ENCODE assay signal across 2 cellular contexts in the genomic region with DNA sequence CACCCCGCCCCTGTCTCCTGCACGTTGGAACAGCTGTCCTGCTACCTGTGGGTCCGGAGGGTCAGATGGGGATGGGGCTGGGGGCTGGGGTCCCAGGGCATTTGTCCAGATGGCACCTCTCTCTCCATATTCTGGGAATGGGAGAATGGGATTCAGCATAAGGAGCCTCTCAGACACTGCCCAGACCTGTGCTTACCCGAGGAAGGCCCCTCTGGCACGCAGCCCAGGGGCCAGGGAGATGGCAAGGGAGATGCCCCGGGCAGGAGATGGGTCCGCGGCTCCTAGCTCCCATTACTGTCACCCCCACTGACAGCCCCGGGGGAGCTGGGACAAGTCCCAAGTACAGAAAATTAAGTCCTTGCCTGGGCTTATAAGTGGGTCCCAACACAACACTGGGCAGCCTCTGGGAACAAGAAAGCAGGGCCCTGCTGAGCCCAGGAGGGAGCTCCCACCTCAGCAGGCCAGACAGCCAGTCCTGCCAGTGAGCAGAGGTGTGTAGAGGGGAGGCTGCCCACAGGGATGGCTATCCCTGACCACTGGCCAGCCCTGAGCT.
TF ChIP-seq lines count a peak whose summit lies in the region.

No MANE protein-coding gene starts in this region.

TF ChIP-seq in GM23338, 12 proteins besides CTCF, POLR2A, EP300 and RAD21:
- TF ChIP-seq ZNF331 (CRISPR knock-in tag; IDR thresholded peaks at IDR 0.05; ENCODE audit: low read depth) (no peak), JUNB (IDR thresholded peaks at IDR 0.05; ENCODE audit: unreplicated experiment) (no peak), NANOG (IDR thresholded peaks at IDR 0.05; ENCODE audit: borderline replicate concordance) (no peak), EZH2phosphoT487 (IDR thresholded peaks at IDR 0.05; ENCODE audit: unreplicated experiment) (no peak), EZH2 (IDR thresholded peaks at IDR 0.05; ENCODE audit: low read depth, unreplicated experiment) (no peak), STAT1 (IDR thresholded peaks at IDR 0.05; ENCODE audit: unreplicated experiment) (no peak)
- TF ChIP-seq, protein P1, sequence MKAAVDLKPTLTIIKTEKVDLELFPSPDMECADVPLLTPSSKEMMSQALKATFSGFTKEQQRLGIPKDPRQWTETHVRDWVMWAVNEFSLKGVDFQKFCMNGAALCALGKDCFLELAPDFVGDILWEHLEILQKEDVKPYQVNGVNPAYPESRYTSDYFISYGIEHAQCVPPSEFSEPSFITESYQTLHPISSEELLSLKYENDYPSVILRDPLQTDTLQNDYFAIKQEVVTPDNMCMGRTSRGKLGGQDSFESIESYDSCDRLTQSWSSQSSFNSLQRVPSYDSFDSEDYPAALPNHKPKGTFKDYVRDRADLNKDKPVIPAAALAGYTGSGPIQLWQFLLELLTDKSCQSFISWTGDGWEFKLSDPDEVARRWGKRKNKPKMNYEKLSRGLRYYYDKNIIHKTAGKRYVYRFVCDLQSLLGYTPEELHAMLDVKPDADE (IDR thresholded peaks at IDR 0.05), result no peak

TF ChIP-seq in SK-N-SH treated with all-trans-retinoic acid at 6 μM for 48 hours, 23 proteins besides CTCF, POLR2A, EP300 and RAD21:
- TF ChIP-seq SNAI2 (CRISPR knock-in tag; IDR thresholded peaks at IDR 0.05) (no peak), ZFP30 (CRISPR knock-in tag; IDR thresholded peaks at IDR 0.05) (no peak), ZNF565 (CRISPR knock-in tag; conservative IDR thresholded peaks at IDR 0.05; ENCODE audit: low read depth) (no peak), ZNF8 (CRISPR knock-in tag; IDR thresholded peaks at IDR 0.05) (no peak), ARNTL (CRISPR knock-in tag; IDR thresholded peaks at IDR 0.05; ENCODE audit: borderline replicate concordance, low read depth) (no peak), ZNF70 (CRISPR knock-in tag; IDR thresholded peaks at IDR 0.05) (no peak), BACH2 (CRISPR knock-in tag; IDR thresholded peaks at IDR 0.05; ENCODE audit: borderline replicate concordance) (no peak), ESRRG (CRISPR knock-in tag; IDR thresholded peaks at IDR 0.05) (no peak), TCF4 (CRISPR knock-in tag; IDR thresholded peaks at IDR 0.05; ENCODE audit: borderline replicate concordance) (no peak), OSR1 (CRISPR knock-in tag; IDR thresholded peaks at IDR 0.05) (no peak)
- TF ChIP-seq, protein P2, sequence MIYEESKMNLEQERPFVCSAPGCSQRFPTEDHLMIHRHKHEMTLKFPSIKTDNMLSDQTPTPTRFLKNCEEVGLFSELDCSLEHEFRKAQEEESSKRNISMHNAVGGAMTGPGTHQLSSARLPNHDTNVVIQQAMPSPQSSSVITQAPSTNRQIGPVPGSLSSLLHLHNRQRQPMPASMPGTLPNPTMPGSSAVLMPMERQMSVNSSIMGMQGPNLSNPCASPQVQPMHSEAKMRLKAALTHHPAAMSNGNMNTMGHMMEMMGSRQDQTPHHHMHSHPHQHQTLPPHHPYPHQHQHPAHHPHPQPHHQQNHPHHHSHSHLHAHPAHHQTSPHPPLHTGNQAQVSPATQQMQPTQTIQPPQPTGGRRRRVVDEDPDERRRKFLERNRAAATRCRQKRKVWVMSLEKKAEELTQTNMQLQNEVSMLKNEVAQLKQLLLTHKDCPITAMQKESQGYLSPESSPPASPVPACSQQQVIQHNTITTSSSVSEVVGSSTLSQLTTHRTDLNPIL (CRISPR knock-in tag; IDR thresholded peaks at IDR 0.05; ENCODE audit: low read depth), result no peak
- TF ChIP-seq, protein P3, sequence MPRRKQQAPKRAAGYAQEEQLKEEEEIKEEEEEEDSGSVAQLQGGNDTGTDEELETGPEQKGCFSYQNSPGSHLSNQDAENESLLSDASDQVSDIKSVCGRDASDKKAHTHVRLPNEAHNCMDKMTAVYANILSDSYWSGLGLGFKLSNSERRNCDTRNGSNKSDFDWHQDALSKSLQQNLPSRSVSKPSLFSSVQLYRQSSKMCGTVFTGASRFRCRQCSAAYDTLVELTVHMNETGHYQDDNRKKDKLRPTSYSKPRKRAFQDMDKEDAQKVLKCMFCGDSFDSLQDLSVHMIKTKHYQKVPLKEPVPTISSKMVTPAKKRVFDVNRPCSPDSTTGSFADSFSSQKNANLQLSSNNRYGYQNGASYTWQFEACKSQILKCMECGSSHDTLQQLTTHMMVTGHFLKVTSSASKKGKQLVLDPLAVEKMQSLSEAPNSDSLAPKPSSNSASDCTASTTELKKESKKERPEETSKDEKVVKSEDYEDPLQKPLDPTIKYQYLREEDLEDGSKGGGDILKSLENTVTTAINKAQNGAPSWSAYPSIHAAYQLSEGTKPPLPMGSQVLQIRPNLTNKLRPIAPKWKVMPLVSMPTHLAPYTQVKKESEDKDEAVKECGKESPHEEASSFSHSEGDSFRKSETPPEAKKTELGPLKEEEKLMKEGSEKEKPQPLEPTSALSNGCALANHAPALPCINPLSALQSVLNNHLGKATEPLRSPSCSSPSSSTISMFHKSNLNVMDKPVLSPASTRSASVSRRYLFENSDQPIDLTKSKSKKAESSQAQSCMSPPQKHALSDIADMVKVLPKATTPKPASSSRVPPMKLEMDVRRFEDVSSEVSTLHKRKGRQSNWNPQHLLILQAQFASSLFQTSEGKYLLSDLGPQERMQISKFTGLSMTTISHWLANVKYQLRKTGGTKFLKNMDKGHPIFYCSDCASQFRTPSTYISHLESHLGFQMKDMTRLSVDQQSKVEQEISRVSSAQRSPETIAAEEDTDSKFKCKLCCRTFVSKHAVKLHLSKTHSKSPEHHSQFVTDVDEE (CRISPR knock-in tag; IDR thresholded peaks at IDR 0.05), result no peak
- TF ChIP-seq, protein P4, sequence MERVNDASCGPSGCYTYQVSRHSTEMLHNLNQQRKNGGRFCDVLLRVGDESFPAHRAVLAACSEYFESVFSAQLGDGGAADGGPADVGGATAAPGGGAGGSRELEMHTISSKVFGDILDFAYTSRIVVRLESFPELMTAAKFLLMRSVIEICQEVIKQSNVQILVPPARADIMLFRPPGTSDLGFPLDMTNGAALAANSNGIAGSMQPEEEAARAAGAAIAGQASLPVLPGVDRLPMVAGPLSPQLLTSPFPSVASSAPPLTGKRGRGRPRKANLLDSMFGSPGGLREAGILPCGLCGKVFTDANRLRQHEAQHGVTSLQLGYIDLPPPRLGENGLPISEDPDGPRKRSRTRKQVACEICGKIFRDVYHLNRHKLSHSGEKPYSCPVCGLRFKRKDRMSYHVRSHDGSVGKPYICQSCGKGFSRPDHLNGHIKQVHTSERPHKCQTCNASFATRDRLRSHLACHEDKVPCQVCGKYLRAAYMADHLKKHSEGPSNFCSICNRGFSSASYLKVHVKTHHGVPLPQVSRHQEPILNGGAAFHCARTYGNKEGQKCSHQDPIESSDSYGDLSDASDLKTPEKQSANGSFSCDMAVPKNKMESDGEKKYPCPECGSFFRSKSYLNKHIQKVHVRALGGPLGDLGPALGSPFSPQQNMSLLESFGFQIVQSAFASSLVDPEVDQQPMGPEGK (CRISPR knock-in tag; IDR thresholded peaks at IDR 0.05; ENCODE audit: borderline replicate concordance), result no peak
